In the genomic region with DNA sequence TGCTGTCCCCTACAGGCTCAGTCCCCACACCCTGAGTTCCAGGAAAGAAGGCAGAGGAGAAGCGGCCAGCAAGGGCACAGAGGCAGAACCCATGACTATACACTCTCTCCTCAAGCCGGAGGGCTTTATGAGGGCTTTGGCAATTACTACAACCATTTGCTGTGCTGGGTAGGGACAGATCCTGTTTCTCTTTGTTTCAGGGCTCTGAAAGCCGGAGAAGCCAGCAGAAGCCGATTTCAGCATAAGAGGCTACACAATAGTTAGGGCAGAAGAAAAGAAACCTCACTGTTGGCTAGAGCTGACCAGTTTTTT, we compare ENCODE assay signal across 1 cellular context.
TF ChIP-seq lines count a peak whose summit lies in the region.

No MANE protein-coding gene starts in this region.

TF ChIP-seq in GM12878, 131 proteins besides CTCF, POLR2A, EP300 and RAD21:
- TF ChIP-seq SIX5 (IDR thresholded peaks at IDR 0.05; ENCODE audit: low read depth, low read length, severe bottlenecking) (no peak), SMARCA5 (IDR thresholded peaks at IDR 0.05) (no peak), JUNB (IDR thresholded peaks at IDR 0.05) (no peak), NFIC (IDR thresholded peaks at IDR 0.05; ENCODE audit: low read depth, low read length) (no peak), TCF7 (IDR thresholded peaks at IDR 0.05; ENCODE audit: borderline replicate concordance) (no peak), PAX5 (IDR thresholded peaks at IDR 0.05; ENCODE audit: borderline replicate concordance, low read depth, low read length) (no peak), FOXM1 (IDR thresholded peaks at IDR 0.05; ENCODE audit: low read depth, low read length) (no peak)
- TF ChIP-seq, protein P1, sequence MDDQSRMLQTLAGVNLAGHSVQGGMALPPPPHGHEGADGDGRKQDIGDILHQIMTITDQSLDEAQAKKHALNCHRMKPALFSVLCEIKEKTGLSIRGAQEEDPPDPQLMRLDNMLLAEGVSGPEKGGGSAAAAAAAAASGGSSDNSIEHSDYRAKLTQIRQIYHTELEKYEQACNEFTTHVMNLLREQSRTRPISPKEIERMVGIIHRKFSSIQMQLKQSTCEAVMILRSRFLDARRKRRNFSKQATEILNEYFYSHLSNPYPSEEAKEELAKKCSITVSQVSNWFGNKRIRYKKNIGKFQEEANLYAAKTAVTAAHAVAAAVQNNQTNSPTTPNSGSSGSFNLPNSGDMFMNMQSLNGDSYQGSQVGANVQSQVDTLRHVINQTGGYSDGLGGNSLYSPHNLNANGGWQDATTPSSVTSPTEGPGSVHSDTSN (IDR thresholded peaks at IDR 0.05; ENCODE audit: insufficient replicate concordance, low read depth, low read length): no peak
- TF ChIP-seq, protein P2, sequence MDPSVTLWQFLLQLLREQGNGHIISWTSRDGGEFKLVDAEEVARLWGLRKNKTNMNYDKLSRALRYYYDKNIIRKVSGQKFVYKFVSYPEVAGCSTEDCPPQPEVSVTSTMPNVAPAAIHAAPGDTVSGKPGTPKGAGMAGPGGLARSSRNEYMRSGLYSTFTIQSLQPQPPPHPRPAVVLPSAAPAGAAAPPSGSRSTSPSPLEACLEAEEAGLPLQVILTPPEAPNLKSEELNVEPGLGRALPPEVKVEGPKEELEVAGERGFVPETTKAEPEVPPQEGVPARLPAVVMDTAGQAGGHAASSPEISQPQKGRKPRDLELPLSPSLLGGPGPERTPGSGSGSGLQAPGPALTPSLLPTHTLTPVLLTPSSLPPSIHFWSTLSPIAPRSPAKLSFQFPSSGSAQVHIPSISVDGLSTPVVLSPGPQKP (IDR thresholded peaks at IDR 0.05; ENCODE audit: low read depth, low read length): no peak
- TF ChIP-seq, protein P3, sequence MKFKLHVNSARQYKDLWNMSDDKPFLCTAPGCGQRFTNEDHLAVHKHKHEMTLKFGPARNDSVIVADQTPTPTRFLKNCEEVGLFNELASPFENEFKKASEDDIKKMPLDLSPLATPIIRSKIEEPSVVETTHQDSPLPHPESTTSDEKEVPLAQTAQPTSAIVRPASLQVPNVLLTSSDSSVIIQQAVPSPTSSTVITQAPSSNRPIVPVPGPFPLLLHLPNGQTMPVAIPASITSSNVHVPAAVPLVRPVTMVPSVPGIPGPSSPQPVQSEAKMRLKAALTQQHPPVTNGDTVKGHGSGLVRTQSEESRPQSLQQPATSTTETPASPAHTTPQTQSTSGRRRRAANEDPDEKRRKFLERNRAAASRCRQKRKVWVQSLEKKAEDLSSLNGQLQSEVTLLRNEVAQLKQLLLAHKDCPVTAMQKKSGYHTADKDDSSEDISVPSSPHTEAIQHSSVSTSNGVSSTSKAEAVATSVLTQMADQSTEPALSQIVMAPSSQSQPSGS (IDR thresholded peaks at IDR 0.05; ENCODE audit: low read length): no peak
- TF ChIP-seq, protein P4, sequence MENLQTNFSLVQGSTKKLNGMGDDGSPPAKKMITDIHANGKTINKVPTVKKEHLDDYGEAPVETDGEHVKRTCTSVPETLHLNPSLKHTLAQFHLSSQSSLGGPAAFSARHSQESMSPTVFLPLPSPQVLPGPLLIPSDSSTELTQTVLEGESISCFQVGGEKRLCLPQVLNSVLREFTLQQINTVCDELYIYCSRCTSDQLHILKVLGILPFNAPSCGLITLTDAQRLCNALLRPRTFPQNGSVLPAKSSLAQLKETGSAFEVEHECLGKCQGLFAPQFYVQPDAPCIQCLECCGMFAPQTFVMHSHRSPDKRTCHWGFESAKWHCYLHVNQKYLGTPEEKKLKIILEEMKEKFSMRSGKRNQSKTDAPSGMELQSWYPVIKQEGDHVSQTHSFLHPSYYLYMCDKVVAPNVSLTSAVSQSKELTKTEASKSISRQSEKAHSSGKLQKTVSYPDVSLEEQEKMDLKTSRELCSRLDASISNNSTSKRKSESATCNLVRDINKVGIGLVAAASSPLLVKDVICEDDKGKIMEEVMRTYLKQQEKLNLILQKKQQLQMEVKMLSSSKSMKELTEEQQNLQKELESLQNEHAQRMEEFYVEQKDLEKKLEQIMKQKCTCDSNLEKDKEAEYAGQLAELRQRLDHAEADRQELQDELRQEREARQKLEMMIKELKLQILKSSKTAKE (IDR thresholded peaks at IDR 0.05; ENCODE audit: low read depth, poor library complexity, severe bottlenecking): no peak
- TF ChIP-seq, protein P5, sequence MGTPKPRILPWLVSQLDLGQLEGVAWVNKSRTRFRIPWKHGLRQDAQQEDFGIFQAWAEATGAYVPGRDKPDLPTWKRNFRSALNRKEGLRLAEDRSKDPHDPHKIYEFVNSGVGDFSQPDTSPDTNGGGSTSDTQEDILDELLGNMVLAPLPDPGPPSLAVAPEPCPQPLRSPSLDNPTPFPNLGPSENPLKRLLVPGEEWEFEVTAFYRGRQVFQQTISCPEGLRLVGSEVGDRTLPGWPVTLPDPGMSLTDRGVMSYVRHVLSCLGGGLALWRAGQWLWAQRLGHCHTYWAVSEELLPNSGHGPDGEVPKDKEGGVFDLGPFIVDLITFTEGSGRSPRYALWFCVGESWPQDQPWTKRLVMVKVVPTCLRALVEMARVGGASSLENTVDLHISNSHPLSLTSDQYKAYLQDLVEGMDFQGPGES (IDR thresholded peaks at IDR 0.05): no peak
